ENCODE assay signal across 34 cellular contexts in the genomic region with DNA sequence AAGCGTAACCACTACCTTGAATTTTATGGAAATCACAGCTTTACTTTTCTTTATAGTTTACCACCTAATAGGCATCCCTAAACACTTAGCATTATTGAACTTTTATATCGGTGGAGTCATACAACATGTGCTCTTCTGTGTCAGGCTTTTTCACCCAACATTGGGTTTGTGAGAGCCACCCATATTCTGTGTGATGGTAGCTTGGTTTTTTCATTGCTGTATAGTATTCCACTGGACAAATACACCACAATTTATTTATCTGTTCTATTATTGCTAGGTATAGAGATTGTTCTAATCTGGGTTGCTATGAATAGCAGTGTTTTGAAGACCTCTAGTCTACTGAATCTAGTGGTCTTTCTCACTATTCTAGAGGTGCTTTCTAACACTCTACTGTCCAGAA.
"Had no signal": no experiment of that assay in that cellular context is flagged by ENCODE, and none has a peak within 500 bp of the region (broad histone marks: within the 10 kb centered on the region; RNA-seq: fewer than 3 reads in every experiment).

No MANE protein-coding gene starts in this region.

- H3K36me3 ChIP-seq: adrenal gland, ascending aorta, brain microvascular endothelial cell, breast epithelium, cardiac muscle cell had no signal

- H3K27ac ChIP-seq: adrenal gland, ascending aorta, body of pancreas, brain microvascular endothelial cell, breast epithelium, cardiac muscle cell had no signal

- H3K9me3 Mint-ChIP-seq: activated naive CD4-positive, alpha-beta T cell treated with anti-CD3 and anti-CD28 coated beads for 36 hours; activated naive CD4-positive, alpha-beta T cell treated with anti-CD3 and anti-CD28 coated beads, Interleukin-2, amount 10 ng/mL, durations not matched to agents 7 days and 5 days; activated naive CD4-positive, alpha-beta T cell treated with anti-CD3 and anti-CD28 coated beads, Interleukin-2, amount 50 U/mL, for 24 hours; activated naive CD4-positive, alpha-beta T cell treated with anti-CD3 and anti-CD28 coated beads, Interleukin-2, amount 50 U/mL, for 72 hours; activated naive CD8-positive, alpha-beta T cell treated with anti-CD3 and anti-CD28 coated beads for 36 hours; activated naive CD8-positive, alpha-beta T cell treated with anti-CD3 and anti-CD28 coated beads, Interleukin-2, amount 10 ng/mL, durations not matched to agents 7 days and 5 days; activated naive CD8-positive, alpha-beta T cell treated with anti-CD3 and anti-CD28 coated beads, Interleukin-2, amount 50 U/mL, for 24 hours; activated T-cell treated with anti-CD3 and anti-CD28 coated beads, Interleukin-2, amount 50 U/mL, for 24 hours; activated T-cell treated with anti-CD3 and anti-CD28 coated beads, Interleukin-2, amount 50 U/mL, for 4 hours; activated T-cell treated with anti-CD3 and anti-CD28 coated beads, Interleukin-2, amount 50 U/mL, for 72 hours; activated T-helper 1 cell treated with anti-CD3 and anti-CD28 coated beads, Interleukin-12 subunit alpha, Interleukin-12 subunit beta, Interleukin-2, Interleukin-4 antibody, amounts not matched to agents 30 ng/mL and 10 ng/mL and 1 ng/mL, durations not matched to agents 14 hours and 24 hours and 36 hours; activated T-helper 17 cell treated with anti-CD3 and anti-CD28 coated beads, Interleukin-2, amount 50 U/mL, for 72 hours; activated T-helper 2 cell treated with anti-CD3 and anti-CD28 coated beads, Interferon-gamma antibody, Interleukin-2, Interleukin-4, amounts not matched to agents 10 μg/mL and 5 μg/mL and 100 μg/mL, durations not matched to agents 14 hours and 24 hours and 36 hours; central memory CD8-positive, alpha-beta T cell had no signal

- FAIRE-seq: astrocyte, bronchial epithelial cell had no signal

- H3K4me1 Mint-ChIP-seq: activated T-helper 17 cell treated with anti-CD3 and anti-CD28 coated beads, Interleukin-2, amount 50 U/mL, for 72 hours; brain; central memory CD8-positive, alpha-beta T cell had no signal

- H3K4me3 ChIP-seq: adrenal gland, ascending aorta, body of pancreas, breast epithelium, cardiac muscle cell had no signal

- H3K9me3 ChIP-seq: adrenal gland, ascending aorta, body of pancreas, breast epithelium had no signal

- ATAC-seq: activated T-cell treated with anti-CD3 and anti-CD28 coated beads, Interleukin-2, amount 50 U/mL, for 72 hours; body of pancreas had no signal

- H3K4me1 ChIP-seq: adrenal gland, ascending aorta, body of pancreas, breast epithelium had no signal

- H3K27ac Mint-ChIP-seq: activated naive CD4-positive, alpha-beta T cell treated with anti-CD3 and anti-CD28 coated beads for 36 hours; activated naive CD4-positive, alpha-beta T cell treated with anti-CD3 and anti-CD28 coated beads, Interleukin-2, amount 10 ng/mL, durations not matched to agents 7 days and 5 days; activated naive CD4-positive, alpha-beta T cell treated with anti-CD3 and anti-CD28 coated beads, Interleukin-2, amount 50 U/mL, for 24 hours; activated naive CD4-positive, alpha-beta T cell treated with anti-CD3 and anti-CD28 coated beads, Interleukin-2, amount 50 U/mL, for 72 hours; activated naive CD8-positive, alpha-beta T cell; activated naive CD8-positive, alpha-beta T cell treated with anti-CD3 and anti-CD28 coated beads for 36 hours; activated naive CD8-positive, alpha-beta T cell treated with anti-CD3 and anti-CD28 coated beads, Interleukin-2, amount 10 ng/mL, durations not matched to agents 7 days and 5 days; activated naive CD8-positive, alpha-beta T cell treated with anti-CD3 and anti-CD28 coated beads, Interleukin-2, amount 50 U/mL, for 24 hours; activated T-cell treated with anti-CD3 and anti-CD28 coated beads, Interleukin-2, amount 50 U/mL, for 24 hours; activated T-cell treated with anti-CD3 and anti-CD28 coated beads, Interleukin-2, amount 50 U/mL, for 72 hours; activated T-helper 1 cell treated with anti-CD3 and anti-CD28 coated beads, Interleukin-12 subunit alpha, Interleukin-12 subunit beta, Interleukin-2, Interleukin-4 antibody, amounts not matched to agents 30 ng/mL and 10 ng/mL and 1 ng/mL, durations not matched to agents 14 hours and 24 hours and 36 hours; activated T-helper 17 cell treated with anti-CD3 and anti-CD28 coated beads, Interleukin-2, amount 50 U/mL, for 72 hours; activated T-helper 2 cell treated with anti-CD3 and anti-CD28 coated beads, Interferon-gamma antibody, Interleukin-2, Interleukin-4, amounts not matched to agents 10 μg/mL and 5 μg/mL and 100 μg/mL, durations not matched to agents 14 hours and 24 hours and 36 hours had no signal

- DNase-seq: activated effector memory CD4-positive, alpha-beta T cell treated with anti-CD3 and anti-CD28 coated beads, Interleukin-2, amount 50 U/mL, for 16 hours; activated effector memory CD4-positive, alpha-beta T cell treated with Interleukin-2 at 50 U/mL for 16 hours; activated gamma-delta T cell; activated naive CD4-positive, alpha-beta T cell treated with Interleukin-2 at 50 U/mL for 16 hours; amniotic stem cell; amygdala; anterior cingulate cortex; aorta; body of pancreas; brain microvascular endothelial cell; caudate nucleus; cerebellar nuclear complex had no signal

- H3K36me3 Mint-ChIP-seq: activated naive CD4-positive, alpha-beta T cell treated with anti-CD3 and anti-CD28 coated beads, Interleukin-2, amount 10 ng/mL, durations not matched to agents 7 days and 5 days; activated naive CD4-positive, alpha-beta T cell treated with anti-CD3 and anti-CD28 coated beads, Interleukin-2, amount 50 U/mL, for 24 hours; activated naive CD4-positive, alpha-beta T cell treated with anti-CD3 and anti-CD28 coated beads, Interleukin-2, amount 50 U/mL, for 72 hours; activated naive CD8-positive, alpha-beta T cell; activated naive CD8-positive, alpha-beta T cell treated with anti-CD3 and anti-CD28 coated beads for 36 hours; activated naive CD8-positive, alpha-beta T cell treated with anti-CD3 and anti-CD28 coated beads, Interleukin-2, amount 10 ng/mL, durations not matched to agents 7 days and 5 days; brain had no signal

- H3K27me3 Mint-ChIP-seq: activated naive CD4-positive, alpha-beta T cell treated with anti-CD3 and anti-CD28 coated beads, Interleukin-2, amount 10 ng/mL, durations not matched to agents 7 days and 5 days; activated naive CD4-positive, alpha-beta T cell treated with anti-CD3 and anti-CD28 coated beads, Interleukin-2, amount 50 U/mL, for 24 hours; activated naive CD8-positive, alpha-beta T cell; activated T-cell treated with anti-CD3 and anti-CD28 coated beads, Interleukin-2, amount 50 U/mL, for 24 hours; brain; central memory CD8-positive, alpha-beta T cell had no signal

- H3K4me3 Mint-ChIP-seq: activated naive CD4-positive, alpha-beta T cell treated with anti-CD3 and anti-CD28 coated beads for 36 hours; activated naive CD4-positive, alpha-beta T cell treated with anti-CD3 and anti-CD28 coated beads, Interleukin-2, amount 10 ng/mL, durations not matched to agents 7 days and 5 days; activated naive CD4-positive, alpha-beta T cell treated with anti-CD3 and anti-CD28 coated beads, Interleukin-2, amount 50 U/mL, for 24 hours; activated naive CD8-positive, alpha-beta T cell; activated naive CD8-positive, alpha-beta T cell treated with anti-CD3 and anti-CD28 coated beads for 36 hours; activated naive CD8-positive, alpha-beta T cell treated with anti-CD3 and anti-CD28 coated beads, Interleukin-2, amount 10 ng/mL, durations not matched to agents 7 days and 5 days; activated naive CD8-positive, alpha-beta T cell treated with anti-CD3 and anti-CD28 coated beads, Interleukin-2, amount 50 U/mL, for 24 hours; activated T-cell treated with anti-CD3 and anti-CD28 coated beads, Interleukin-2, amount 50 U/mL, for 24 hours; activated T-cell treated with anti-CD3 and anti-CD28 coated beads, Interleukin-2, amount 50 U/mL, for 4 hours; activated T-cell treated with anti-CD3 and anti-CD28 coated beads, Interleukin-2, amount 50 U/mL, for 72 hours; activated T-helper 1 cell treated with anti-CD3 and anti-CD28 coated beads, Interleukin-12 subunit alpha, Interleukin-12 subunit beta, Interleukin-2, Interleukin-4 antibody, amounts not matched to agents 30 ng/mL and 10 ng/mL and 1 ng/mL, durations not matched to agents 14 hours and 24 hours and 36 hours; activated T-helper 17 cell treated with anti-CD3 and anti-CD28 coated beads, Interleukin-2, amount 50 U/mL, for 72 hours; brain; central memory CD8-positive, alpha-beta T cell had no signal

- H3K27me3 ChIP-seq: adrenal gland, ascending aorta, body of pancreas, brain microvascular endothelial cell, breast epithelium, cardiac muscle cell had no signal
